In the genomic region with DNA sequence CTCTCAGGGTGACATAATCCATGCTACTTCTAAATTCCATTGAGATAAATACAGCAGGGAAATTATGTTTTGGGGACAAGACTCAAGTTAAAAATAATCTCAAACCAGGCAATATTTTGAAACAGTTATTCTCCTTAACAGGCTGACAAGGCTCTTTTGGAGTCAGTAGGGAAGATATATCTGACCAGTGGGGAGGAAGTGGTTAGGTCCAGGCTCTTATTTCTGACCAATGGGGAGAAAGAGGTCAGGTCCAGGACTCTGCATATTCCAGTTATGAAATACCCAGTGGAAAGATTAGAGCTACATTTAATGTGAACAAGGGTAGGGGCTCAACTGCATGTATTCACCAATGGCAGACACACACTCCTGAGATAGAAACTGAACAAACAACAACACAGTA, we compare ENCODE assay signal across 12 cellular contexts.
A peak's percentile ranks its signal among the peaks of the same experiment; 100 is the strongest.
DNase-seq lines count a peak whose midpoint lies in the region; ATAC-seq, FAIRE-seq and TF ChIP-seq lines count a peak whose summit lies in the region.
"Had no signal": no experiment of that assay in that cellular context is flagged by ENCODE, and none has a peak within 500 bp of the region (broad histone marks: within the 10 kb centered on the region; RNA-seq: fewer than 3 reads in every experiment).

No MANE protein-coding gene starts in this region.

- peak overlapping the region; percentile 93 for H3K4me3 Mint-ChIP-seq in T-helper 1 cell treated with Interleukin-12 subunit alpha and Interleukin-12 subunit beta and Interleukin-4 antibody, amounts not matched to agents 30 μg/mL and 1 μg/mL, for 36 hours

- peaks cover 40% of the 10 kb centered on the region for H3K36me3 Mint-ChIP-seq in T-helper 1 cell treated with Interleukin-12 subunit alpha and Interleukin-12 subunit beta and Interleukin-4 antibody, amounts not matched to agents 30 μg/mL and 1 μg/mL, for 36 hours (ENCODE audit: low read depth)

- H3K9me3 ChIP-seq in ascending aorta: no peaks in the 10 kb centered on the region
- H3K9me3 ChIP-seq in small intestine (ENCODE audit: control insufficient read depth, low read depth): no peaks in the 10 kb centered on the region

- intact Hi-C loops in ascending aorta (cut with DNase I): no loop called here

- no peak for FAIRE-seq in small intestine (lab: Jason Lieb, UNC)
- FAIRE-seq: keratinocyte, urothelium cell line had no signal

- no peaks in the 10 kb centered on the region for H3K9me3 Mint-ChIP-seq in T-helper 1 cell treated with Interleukin-12 subunit alpha and Interleukin-12 subunit beta and Interleukin-4 antibody, amounts not matched to agents 30 μg/mL and 1 μg/mL, for 36 hours

- H3K27me3 Mint-ChIP-seq in T-helper 1 cell treated with Interleukin-12 subunit alpha and Interleukin-12 subunit beta and Interleukin-4 antibody, amounts not matched to agents 30 μg/mL and 1 μg/mL, for 36 hours (ENCODE audit: low read depth): no peaks in the 10 kb centered on the region

- DNase-seq in T-helper 1 cell (no peak), ascending aorta (ENCODE audit: low spot score in 2 of 2) (no peak), small intestine (no peak), NCI-H2107 treated with DMSO at 0.1 percent for 48 hours (lab: John Stamatoyannopoulos, UW; ENCODE audit: unreplicated experiment) (no peak)
- DNase-seq: NCI-H2107 had no signal

- H3K4me1 Mint-ChIP-seq in T-helper 1 cell treated with Interleukin-12 subunit alpha and Interleukin-12 subunit beta and Interleukin-4 antibody, amounts not matched to agents 30 μg/mL and 1 μg/mL, for 36 hours (ENCODE audit: low read depth): peaks cover 72% of the 10 kb centered on the region

- no peak for TF ChIP-seq CTCF in ascending aorta (IDR thresholded peaks at IDR 0.05)

- peaks cover 0 to 32% of the 10 kb centered on the region in 2 donors for H3K4me1 ChIP-seq in ascending aorta
- peaks cover 0 to 4% of the 10 kb centered on the region in 2 donors for H3K4me1 ChIP-seq in small intestine (ENCODE audit: control insufficient read depth in 2 of 2, insufficient read depth in 1 of 2, low read depth in 1 of 2, low read length in 1 of 2)

- H3K4me3 ChIP-seq in ascending aorta (peak overlapping the region in 1 of 2 donors; percentile 2), small intestine (ENCODE audit: low read depth in 1 of 2, low read length in 2 of 2) (peak overlapping the region in 1 of 2 donors; percentile 36)

- peak overlapping the region; percentile 31 to 52 for H3K27ac ChIP-seq in ascending aorta
- peak overlapping the region; percentile 60 to 75 for H3K27ac ChIP-seq in small intestine (ENCODE audit: low read depth in 1 of 2, low read length in 1 of 2)
- H3K27ac ChIP-seq: VCaP had no signal

- H3K27me3 ChIP-seq in ascending aorta (no peaks in the 10 kb centered on the region), small intestine (ENCODE audit: control insufficient read depth in 2 of 2, insufficient read depth in 2 of 2, low read length in 2 of 2) (no peaks in the 10 kb centered on the region)

- ATAC-seq in HG03175 (IDR thresholded peaks at IDR 0.05; ENCODE audit: unreplicated experiment): peak; percentile 30
- ATAC-seq in GM21576 (IDR thresholded peaks at IDR 0.05; ENCODE audit: unreplicated experiment): no peak
- no peak for ATAC-seq in HG03135 (IDR thresholded peaks at IDR 0.05; ENCODE audit: unreplicated experiment)

- peak overlapping the region; percentile 89 for H3K27ac Mint-ChIP-seq in T-helper 1 cell treated with Interleukin-12 subunit alpha and Interleukin-12 subunit beta and Interleukin-4 antibody, amounts not matched to agents 30 μg/mL and 1 μg/mL, for 36 hours

- H3K36me3 ChIP-seq in ascending aorta (no peaks in the 10 kb centered on the region), small intestine (ENCODE audit: control insufficient read depth in 2 of 2, insufficient read depth in 2 of 2, low read length in 2 of 2) (no peaks in the 10 kb centered on the region)
